In genomic region chr4:53816561-53816960, GRCh38 we compare ENCODE assay signal across 17 cellular contexts.
"Had no signal": no experiment of that assay in that cellular context is flagged by ENCODE, and none has a peak within 500 bp of the region (broad histone marks: within the 10 kb centered on the region; RNA-seq: fewer than 3 reads in every experiment).

No MANE protein-coding gene starts in this region.

- H3K4me3 ChIP-seq: breast epithelium, left ventricle myocardium inferior, psoas muscle, right lobe of liver, upper lobe of left lung had no signal

- H3K9me3 ChIP-seq: breast epithelium, left ventricle myocardium inferior, psoas muscle, right lobe of liver, upper lobe of left lung had no signal

- H3K36me3 ChIP-seq: breast epithelium, left ventricle myocardium inferior, right lobe of liver, upper lobe of left lung had no signal

- H3K27ac ChIP-seq: left ventricle myocardium inferior, psoas muscle, right lobe of liver had no signal

- DNase-seq: activated B cell treated with CpG ODN at 0.5 μM for 24 hours; activated CD4-positive, alpha-beta T cell treated with anti-CD3 and anti-CD28 coated beads, Interleukin-2, amount 10 ng/mL, durations not matched to agents 24 days and 14 days; activated CD8-positive, alpha-beta memory T cell treated with anti-CD3 and anti-CD28 coated beads, Interleukin-2, amount 50 U/mL, for 48 hours; activated naive CD4-positive, alpha-beta T cell; activated naive CD8-positive, alpha-beta T cell treated with anti-CD3 and anti-CD28 coated beads, Interleukin-2, amount 10 ng/mL, durations not matched to agents 7 days and 5 days; aorta; cerebellar nuclear complex; effector memory CD4-positive, alpha-beta T cell; hippocampal formation; kidney; left ventricle myocardium inferior; mesendoderm; psoas muscle; right lobe of liver; SW 1271; upper lobe of left lung had no signal

- H3K4me1 ChIP-seq: breast epithelium, left ventricle myocardium inferior, psoas muscle, right lobe of liver, upper lobe of left lung had no signal

- H3K27me3 ChIP-seq: breast epithelium, right lobe of liver, upper lobe of left lung had no signal
